Comparison of ENCODE assay signal across 9 cellular contexts in genomic region chrX:53435997-53436396, GRCh38. TPM values are rescaled to one million over a fixed set of nuclear protein-coding genes. Genes with fewer than 3 reads are reported as not detected.
DNase-seq lines count a peak whose midpoint lies in the region; ATAC-seq, FAIRE-seq and TF ChIP-seq lines count a peak whose summit lies in the region.
"Had no signal": no experiment of that assay in that cellular context is flagged by ENCODE, and none has a peak within 500 bp of the region (broad histone marks: within the 10 kb centered on the region; RNA-seq: fewer than 3 reads in every experiment).

No MANE protein-coding gene starts in this region.

- no peaks in the 10 kb centered on the region for H3K36me3 Mint-ChIP-seq in activated CD4-positive, alpha-beta memory T cell treated with anti-CD3 and anti-CD28 coated beads for 36 hours

- H3K9me3 ChIP-seq in thyroid gland: no peaks in the 10 kb centered on the region

- intact Hi-C loops in activated CD4-positive, alpha-beta memory T cell treated with anti-CD3 and anti-CD28 coated beads for 36 hours (cut with micrococcal nuclease): loop anchor here (1.0 to 10.0 kb wide), 2 partner anchors 122 to 151 kb away; partner anchors contain the start of gene IQSEC2
- intact Hi-C loops in thyroid gland (cut with DNase I): loop anchor here (5.0 kb wide), 1 partner anchor 119 kb away; no protein-coding TSS in a partner anchor

- peak; percentile 63 for ATAC-seq in HG03460 (IDR thresholded peaks at IDR 0.05; ENCODE audit: unreplicated experiment)

- POLR2A ChIA-PET in activated CD4-positive, alpha-beta memory T cell treated with anti-CD3 and anti-CD28 coated beads for 36 hours (lab: Charles Lee): interaction anchor here (0.6 to 3.0 kb wide), 2 partner anchors 14 to 313 kb away, joined by 3 to 11 read pairs; partner anchors contain the start of genes RIBC1 and SMC1A

- peak; percentile 63 for DNase-seq in CD1c-positive myeloid dendritic cell (ENCODE audit: extremely low spot score)
- no peak for DNase-seq in GM19239 (ENCODE audit: insufficient read length, low spot score)
- DNase-seq in NCI-H82 (lab: John Stamatoyannopoulos, UW): peak; percentile 84
- peak; percentile 72 for DNase-seq in activated CD4-positive, alpha-beta memory T cell treated with anti-CD3 and anti-CD28 coated beads for 36 hours
- peak; percentile 64 for DNase-seq in effector CD4-positive, alpha-beta T cell
- DNase-seq in myocyte (ENCODE audit: low read depth): peak; percentile 53
- DNase-seq in thyroid gland: peak; percentile 56 to 68

- peaks cover 38% of the 10 kb centered on the region for H3K4me1 Mint-ChIP-seq in activated CD4-positive, alpha-beta memory T cell treated with anti-CD3 and anti-CD28 coated beads for 36 hours (ENCODE audit: low read depth)

- WGBS in thyroid gland, 2 donors: 1 to 3% methylated on average over 4 of the region's 4 CpGs

- H3K4me3 ChIP-seq in thyroid gland (replicated peaks in 1 of 3): no peak overlapping the region

- no peak overlapping the region for H3K27ac ChIP-seq in thyroid gland

- TF ChIP-seq POLR2A in thyroid gland (IDR thresholded peaks at IDR 0.05): no peak

- peaks cover 0 to 5% of the 10 kb centered on the region in 2 donors for H3K36me3 ChIP-seq in thyroid gland

- CTCF ChIA-PET in activated CD4-positive, alpha-beta memory T cell treated with anti-CD3 and anti-CD28 coated beads for 36 hours (lab: Charles Lee): interaction anchor here (0.7 to 2.6 kb wide), 15 partner anchors 10 to 156 kb away, joined by 3 to 28 read pairs (median 5); partner anchors contain the start of genes RIBC1 and SMC1A

- no peaks in the 10 kb centered on the region for H3K27me3 ChIP-seq in thyroid gland

- no peaks in the 10 kb centered on the region for H3K9me3 Mint-ChIP-seq in activated CD4-positive, alpha-beta memory T cell treated with anti-CD3 and anti-CD28 coated beads for 36 hours
- H3K9me3 Mint-ChIP-seq: IgD-negative memory B cell had no signal

- no peak overlapping the region for H3K27ac Mint-ChIP-seq in activated CD4-positive, alpha-beta memory T cell treated with anti-CD3 and anti-CD28 coated beads for 36 hours

- no peak overlapping the region for H3K4me3 Mint-ChIP-seq in activated CD4-positive, alpha-beta memory T cell treated with anti-CD3 and anti-CD28 coated beads for 36 hours

- FAIRE-seq in GM19239 (lab: Jason Lieb, UNC): peak; percentile 99

- H3K27me3 Mint-ChIP-seq in activated CD4-positive, alpha-beta memory T cell treated with anti-CD3 and anti-CD28 coated beads for 36 hours: no peaks in the 10 kb centered on the region

- peaks cover 0 to 4% of the 10 kb centered on the region in 2 donors for H3K4me1 ChIP-seq in thyroid gland

- TF ChIP-seq CTCF in thyroid gland (IDR thresholded peaks at IDR 0.05): peak; percentile 30 to 81 (median 61)

RNA-seq across cellular contexts. Expression of gene HSD17B10, which starts 1.8 kb away (rescaled TPM):
- 10 to 100 TPM; 75.5 to 80.5 TPM for total RNA-seq in activated CD4-positive, alpha-beta memory T cell treated with anti-CD3 and anti-CD28 coated beads for 36 hours
- total RNA-seq in myocyte: 80.2 and 95.6 TPM in 2 replicates
- 112 TPM for polyA plus RNA-seq in myocyte (2012)
- total RNA-seq in thyroid gland: 100 to 1,000 TPM in 2 of 4 donors, 10 to 100 TPM in 2; 88.8 to 122 (median 104) TPM

RNA-seq across cellular contexts. Expression of gene RIBC1, which starts 13.3 kb away (rescaled TPM):
- total RNA-seq in activated CD4-positive, alpha-beta memory T cell treated with anti-CD3 and anti-CD28 coated beads for 36 hours: under 1 TPM; 0.51 to 0.57 TPM
- total RNA-seq in myocyte: 0.16 and 1.1 TPM in 2 replicates
- 0.98 TPM for polyA plus RNA-seq in myocyte (2012)
- 1 to 10 TPM; 1.4 to 3.8 (median 3.0) TPM for total RNA-seq in thyroid gland

RNA-seq across cellular contexts. Expression of gene SMC1A, which starts 13.5 kb away (rescaled TPM):
- 100 to 1,000 TPM; 148 to 161 TPM for total RNA-seq in activated CD4-positive, alpha-beta memory T cell treated with anti-CD3 and anti-CD28 coated beads for 36 hours
- total RNA-seq in myocyte (14.9 and 22.1 TPM in 2 replicates), thyroid gland (10 to 100 TPM; 35.0 to 43.7 (median 36.9) TPM)
- polyA plus RNA-seq in myocyte (2012): 18.5 TPM
